Comparison of ENCODE assay signal across 28 cellular contexts in the genomic region with DNA sequence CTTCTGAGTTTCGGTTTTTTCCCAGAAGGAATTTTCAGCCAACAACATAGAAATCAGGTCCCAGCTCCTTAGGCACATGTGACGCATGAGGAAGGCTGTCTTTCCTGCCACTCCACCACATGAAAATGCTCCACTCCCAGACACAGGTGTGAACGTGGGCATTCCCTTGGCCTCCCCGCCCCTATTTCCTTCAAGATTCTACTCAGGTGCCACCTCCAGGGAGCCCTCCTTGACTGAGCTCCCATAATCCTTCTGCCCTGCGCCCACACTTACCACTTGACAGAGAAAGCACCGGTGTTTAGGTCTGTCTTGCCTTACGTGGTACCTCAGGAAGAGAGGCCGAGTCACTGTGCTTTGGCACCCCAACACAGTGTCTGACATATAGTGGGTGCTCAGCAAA.
"Had no signal": no experiment of that assay in that cellular context is flagged by ENCODE, and none has a peak within 500 bp of the region (broad histone marks: within the 10 kb centered on the region; RNA-seq: fewer than 3 reads in every experiment).

No MANE protein-coding gene starts in this region.

- H3K27me3 ChIP-seq: breast epithelium, esophagus squamous epithelium, hepatocyte, sigmoid colon, tibial artery had no signal

- H3K27me3 Mint-ChIP-seq: activated CD4-positive, alpha-beta memory T cell treated with anti-CD3 and anti-CD28 coated beads for 36 hours; activated T-helper 17 cell treated with anti-CD3 and anti-CD28 coated beads, Interleukin-2, amount 50 U/mL, for 72 hours; naive thymus-derived CD4-positive, alpha-beta T cell; stimulated activated naive CD8-positive, alpha-beta T cell treated with anti-CD3 and anti-CD28 coated beads, Interleukin-15, amount 100 ng/mL, for 72 hours; T-helper 17 cell had no signal

- ATAC-seq: activated CD4-positive, CD25-positive, alpha-beta regulatory T cell treated with anti-CD3 and anti-CD28 coated beads, Interleukin-2, amount 50 U/mL, for 24 hours; activated T-helper 17 cell treated with anti-CD3 and anti-CD28 coated beads, Interleukin-2, amount 50 U/mL, for 72 hours; left ventricle myocardium superior; naive thymus-derived CD4-positive, alpha-beta T cell; stimulated activated effector memory CD8-positive, alpha-beta T cell treated with anti-CD3 and anti-CD28 coated beads, Interleukin-12 subunit alpha, Interleukin-12 subunit beta, amount 100 ng/mL, for 72 hours; stimulated activated naive CD8-positive, alpha-beta T cell treated with anti-CD3 and anti-CD28 coated beads, Interleukin-15, amount 100 ng/mL, for 72 hours; T-helper 17 cell had no signal

- H3K4me3 ChIP-seq: breast epithelium, esophagus squamous epithelium, hepatocyte, sigmoid colon, tibial artery had no signal

- H3K9me3 ChIP-seq: breast epithelium, esophagus squamous epithelium, sigmoid colon, tibial artery had no signal

- H3K27ac Mint-ChIP-seq: activated CD4-positive, alpha-beta memory T cell treated with anti-CD3 and anti-CD28 coated beads for 36 hours; T-helper 17 cell had no signal

- H3K4me1 ChIP-seq: breast epithelium, sigmoid colon, tibial artery had no signal

- H3K4me3 Mint-ChIP-seq: activated CD4-positive, alpha-beta memory T cell treated with anti-CD3 and anti-CD28 coated beads for 36 hours; activated T-helper 17 cell treated with anti-CD3 and anti-CD28 coated beads, Interleukin-2, amount 50 U/mL, for 72 hours; naive thymus-derived CD4-positive, alpha-beta T cell; stimulated activated effector memory CD8-positive, alpha-beta T cell treated with anti-CD3 and anti-CD28 coated beads, Interleukin-12 subunit alpha, Interleukin-12 subunit beta, amount 100 ng/mL, for 72 hours; stimulated activated naive CD8-positive, alpha-beta T cell treated with anti-CD3 and anti-CD28 coated beads, Interleukin-15, amount 100 ng/mL, for 72 hours; T-helper 17 cell had no signal

- H3K27ac ChIP-seq: breast epithelium, epithelial cell of prostate, esophagus squamous epithelium, hepatocyte, sigmoid colon, tibial artery, WERI-Rb-1 had no signal

- H2AFZ ChIP-seq: hepatocyte had no signal

- H3K4me2 ChIP-seq: hepatocyte had no signal

- H3K9me3 Mint-ChIP-seq: activated T-helper 17 cell treated with anti-CD3 and anti-CD28 coated beads, Interleukin-2, amount 50 U/mL, for 72 hours; stimulated activated effector memory CD8-positive, alpha-beta T cell treated with anti-CD3 and anti-CD28 coated beads, Interleukin-12 subunit alpha, Interleukin-12 subunit beta, amount 100 ng/mL, for 72 hours; stimulated activated naive CD8-positive, alpha-beta T cell treated with anti-CD3 and anti-CD28 coated beads, Interleukin-15, amount 100 ng/mL, for 72 hours had no signal

- H3K36me3 ChIP-seq: breast epithelium had no signal

- DNase-seq: activated CD4-positive, alpha-beta memory T cell treated with anti-CD3 and anti-CD28 coated beads for 36 hours; activated CD4-positive, alpha-beta T cell treated with anti-CD3 and anti-CD28 coated beads for 48 hours; activated CD8-positive, alpha-beta memory T cell treated with anti-CD3 and anti-CD28 coated beads, Interleukin-2, amount 50 U/mL, for 4 hours; activated gamma-delta T cell treated with Interleukin-2 at 50 U/mL for 16 hours; activated naive CD4-positive, alpha-beta T cell treated with anti-CD3 and anti-CD28 coated beads, Interleukin-2, amount 50 U/mL, for 16 hours; activated T-cell treated with anti-CD3 and anti-CD28 coated beads, Interleukin-2, amount 50 U/mL, for 1 hour; dermis blood vessel endothelial cell; effector CD8-positive, alpha-beta T cell; esophagus squamous epithelium; islet precursor cell; left ventricle myocardium superior; mammary epithelial cell; midbrain; naive thymus-derived CD4-positive, alpha-beta T cell; sigmoid colon; small intestine; stimulated activated CD4-positive, alpha-beta T cell treated with anti-CD3 and anti-CD28 coated beads, Interleukin-4, amount 100 ng/mL, for 24 hours; stimulated activated naive CD8-positive, alpha-beta T cell treated with anti-CD3 and anti-CD28 coated beads, Interleukin-15, amount 100 ng/mL, for 72 hours; T-helper 17 cell; T1000; tibial artery; WERI-Rb-1 had no signal
